1 cellular context compared by ENCODE assay signal in genomic region chr9:89486681-89487080, GRCh38.
A peak's percentile ranks its signal among the peaks of the same experiment; 100 is the strongest.
TF ChIP-seq lines count a peak whose summit lies in the region.

No MANE protein-coding gene starts in this region.

TF ChIP-seq in GM12878, 131 proteins besides CTCF, POLR2A, EP300 and RAD21:
- TF ChIP-seq BMI1 (IDR thresholded peaks at IDR 0.05; ENCODE audit: borderline replicate concordance) (no peak), RUNX3 (IDR thresholded peaks at IDR 0.05; ENCODE audit: low read length) (peak; percentile 27; the same call in 1 of the 2 replicates)
